In genomic region chr2:219251656-219252055, GRCh38 we compare ENCODE assay signal across 7 cellular contexts. TPM values are rescaled to one million over a fixed set of nuclear protein-coding genes. Genes with fewer than 3 reads are reported as not detected.
DNase-seq lines count a peak whose midpoint lies in the region; ATAC-seq lines count a peak whose summit lies in the region.
"Had no signal": no experiment of that assay in that cellular context is flagged by ENCODE, and none has a peak within 500 bp of the region (broad histone marks: within the 10 kb centered on the region; RNA-seq: fewer than 3 reads in every experiment).

No MANE protein-coding gene starts in this region.

- peaks cover 28% of the 10 kb centered on the region for H3K36me3 ChIP-seq in HAP-1 (replicated peaks)

- peaks cover 70% of the 10 kb centered on the region for H3K4me1 Mint-ChIP-seq in activated CD4-positive, alpha-beta T cell treated with anti-CD3 and anti-CD28 coated beads, Interleukin-2, amount 10 ng/mL, durations not matched to agents 24 days and 14 days
- peaks cover 66% of the 10 kb centered on the region for H3K4me1 Mint-ChIP-seq in stimulated activated memory B cell treated with anti-CD40 and anti-IgM and Interleukin-4, amounts not matched to agents 10 μg/mL and 1 μg/mL and 100 μg/mL, for 72 hours

- H3K4me1 ChIP-seq in HAP-1: peaks cover 10% of the 10 kb centered on the region

- peaks cover 23% of the 10 kb centered on the region for H3K27me3 ChIP-seq in HAP-1 (ENCODE audit: low read depth)

- no peak overlapping the region for H3K4me3 ChIP-seq in HAP-1

- intact Hi-C loops in activated CD4-positive, alpha-beta T cell treated with anti-CD3 and anti-CD28 coated beads, Interleukin-2, amount 10 ng/mL, durations not matched to agents 24 days and 14 days (cut with micrococcal nuclease): loop anchor here (5.0 kb wide), 1 partner anchor 684 kb away; the partner anchor contains the start of genes CNOT9 and USP37

- peaks cover 57% of the 10 kb centered on the region for H3K36me3 Mint-ChIP-seq in activated CD4-positive, alpha-beta T cell treated with anti-CD3 and anti-CD28 coated beads, Interleukin-2, amount 10 ng/mL, durations not matched to agents 24 days and 14 days (ENCODE audit: low read depth)
- H3K36me3 Mint-ChIP-seq in stimulated activated memory B cell treated with anti-CD40 and anti-IgM and Interleukin-4, amounts not matched to agents 10 μg/mL and 1 μg/mL and 100 μg/mL, for 72 hours: peaks cover 54% of the 10 kb centered on the region

- in situ Hi-C loops in HAP-1 (cut with MboI; ENCODE audit: low sequenced_read_pairs): no loop called here

- no peak for DNase-seq in activated CD4-positive, alpha-beta T cell treated with anti-CD3 and anti-CD28 coated beads, Interleukin-2, amount 10 ng/mL, durations not matched to agents 24 days and 14 days
- DNase-seq in activated CD4-positive, alpha-beta T cell treated with anti-CD3 and anti-CD28 coated beads for 4 hours: no peak
- DNase-seq in HAP-1 (ENCODE audit: low spot score in 2 of 2): no peak
- DNase-seq: NCI-H1105 treated with DMSO at 0.1 percent for 48 hours had no signal

- peak overlapping the region; percentile 80 for H3K4me3 Mint-ChIP-seq in activated CD4-positive, alpha-beta T cell treated with anti-CD3 and anti-CD28 coated beads, Interleukin-2, amount 10 ng/mL, durations not matched to agents 24 days and 14 days
- H3K4me3 Mint-ChIP-seq in stimulated activated memory B cell treated with anti-CD40 and anti-IgM and Interleukin-4, amounts not matched to agents 10 μg/mL and 1 μg/mL and 100 μg/mL, for 72 hours: peak overlapping the region; percentile 77

- no peak for ATAC-seq in stimulated activated memory B cell treated with anti-CD40 and anti-IgM and Interleukin-4, amounts not matched to agents 10 μg/mL and 1 μg/mL and 100 μg/mL, for 72 hours
- no peak for ATAC-seq in GM19395 (IDR thresholded peaks at IDR 0.05; ENCODE audit: unreplicated experiment)

- H3K27me3 Mint-ChIP-seq in activated CD4-positive, alpha-beta T cell treated with anti-CD3 and anti-CD28 coated beads, Interleukin-2, amount 10 ng/mL, durations not matched to agents 24 days and 14 days: no peaks in the 10 kb centered on the region
- H3K27me3 Mint-ChIP-seq in stimulated activated memory B cell treated with anti-CD40 and anti-IgM and Interleukin-4, amounts not matched to agents 10 μg/mL and 1 μg/mL and 100 μg/mL, for 72 hours: no peaks in the 10 kb centered on the region

- no peaks in the 10 kb centered on the region for H3K9me3 ChIP-seq in HAP-1

- no peaks in the 10 kb centered on the region for H3K9me3 Mint-ChIP-seq in activated CD4-positive, alpha-beta T cell treated with anti-CD3 and anti-CD28 coated beads, Interleukin-2, amount 10 ng/mL, durations not matched to agents 24 days and 14 days
- H3K9me3 Mint-ChIP-seq in stimulated activated memory B cell treated with anti-CD40 and anti-IgM and Interleukin-4, amounts not matched to agents 10 μg/mL and 1 μg/mL and 100 μg/mL, for 72 hours: no peaks in the 10 kb centered on the region

- peak overlapping the region; percentile 91 for H3K27ac Mint-ChIP-seq in activated CD4-positive, alpha-beta T cell treated with anti-CD3 and anti-CD28 coated beads, Interleukin-2, amount 10 ng/mL, durations not matched to agents 24 days and 14 days
- H3K27ac Mint-ChIP-seq in stimulated activated memory B cell treated with anti-CD40 and anti-IgM and Interleukin-4, amounts not matched to agents 10 μg/mL and 1 μg/mL and 100 μg/mL, for 72 hours: peak overlapping the region; percentile 91

- peak overlapping the region; percentile 83 for H3K27ac ChIP-seq in cingulate gyrus (ENCODE audit: low read depth, low read length)

RNA-seq across cellular contexts. Expression of gene TUBA4B, which starts 1.4 kb away (rescaled TPM):
- not detected in 2 replicates for total RNA-seq in activated CD4-positive, alpha-beta T cell treated with anti-CD3 and anti-CD28 coated beads, Interleukin-2, amount 10 ng/mL, durations not matched to agents 24 days and 14 days

RNA-seq across cellular contexts. Expression of gene TUBA4A, which starts 2.1 kb away (rescaled TPM):
- 235 and 240 TPM in 2 replicates for total RNA-seq in activated CD4-positive, alpha-beta T cell treated with anti-CD3 and anti-CD28 coated beads, Interleukin-2, amount 10 ng/mL, durations not matched to agents 24 days and 14 days

RNA-seq across cellular contexts. Expression of gene STK16, which starts 6.4 kb away (rescaled TPM):
- 29.1 and 31.7 TPM in 2 replicates for total RNA-seq in activated CD4-positive, alpha-beta T cell treated with anti-CD3 and anti-CD28 coated beads, Interleukin-2, amount 10 ng/mL, durations not matched to agents 24 days and 14 days

RNA-seq across cellular contexts. Expression of gene GLB1L, which starts 6.4 kb away (rescaled TPM):
- 4.6 and 4.9 TPM in 2 replicates for total RNA-seq in activated CD4-positive, alpha-beta T cell treated with anti-CD3 and anti-CD28 coated beads, Interleukin-2, amount 10 ng/mL, durations not matched to agents 24 days and 14 days

RNA-seq across cellular contexts. Expression of gene ANKZF1, which starts 22.1 kb away (rescaled TPM):
- total RNA-seq in activated CD4-positive, alpha-beta T cell treated with anti-CD3 and anti-CD28 coated beads, Interleukin-2, amount 10 ng/mL, durations not matched to agents 24 days and 14 days: 144 and 149 TPM in 2 replicates
